ENCODE assay signal across 13 cellular contexts in the genomic region with DNA sequence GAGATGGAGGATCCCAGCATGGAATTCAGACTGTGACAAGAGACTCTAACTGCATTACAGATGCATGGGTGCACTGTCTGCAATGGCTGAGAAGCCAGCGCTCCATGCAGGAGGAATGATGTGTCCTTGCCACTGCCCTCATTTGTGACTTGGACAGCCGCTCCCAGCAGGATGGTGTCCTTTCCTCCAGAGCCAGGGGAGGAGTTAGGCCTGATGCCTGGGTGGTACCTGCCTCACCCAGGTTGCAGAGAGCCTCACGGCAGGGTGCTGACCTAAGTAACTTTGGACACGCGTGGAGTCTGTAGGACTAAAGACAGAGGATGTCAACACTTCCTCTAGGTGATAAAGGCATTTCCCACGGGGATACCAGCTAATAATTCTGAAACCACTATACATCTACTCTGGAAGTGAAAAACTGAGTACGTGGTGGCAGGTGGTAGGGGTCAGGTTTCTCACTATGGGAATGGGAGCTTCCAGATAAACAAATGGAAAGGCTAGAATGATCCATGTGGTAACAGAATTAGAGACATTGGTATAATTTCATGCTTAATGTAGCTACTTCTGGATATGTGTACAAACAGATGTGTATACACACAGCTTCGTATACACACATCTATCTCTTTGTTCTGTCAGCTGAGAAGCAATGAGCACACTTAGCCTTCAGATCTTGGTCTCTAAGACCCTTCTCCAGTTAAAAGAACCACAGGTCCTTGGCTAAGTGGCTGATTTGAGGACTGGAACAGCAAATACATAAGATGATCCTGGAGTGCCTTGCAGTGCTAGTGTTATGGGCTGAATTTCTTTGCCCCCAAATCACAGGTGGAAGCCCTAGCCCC. TPM values are rescaled to one million over a fixed set of nuclear protein-coding genes. Genes with fewer than 3 reads are reported as not detected.
DNase-seq lines count a peak whose midpoint lies in the region; ATAC-seq and TF ChIP-seq lines count a peak whose summit lies in the region.
"Had no signal": no experiment of that assay in that cellular context is flagged by ENCODE, and none has a peak within 500 bp of the region (broad histone marks: within the 10 kb centered on the region; RNA-seq: fewer than 3 reads in every experiment).

No MANE protein-coding gene starts in this region.

- H3K4me1 Mint-ChIP-seq in T-helper 17 cell, result peaks cover 5% of the 10 kb centered on the region
- peaks cover 5 to 7% of the 10 kb centered on the region in 2 donors for H3K4me1 Mint-ChIP-seq in effector memory CD8-positive, alpha-beta T cell (ENCODE audit: low read depth in 2 of 2)

- no peaks in the 10 kb centered on the region for H3K36me3 Mint-ChIP-seq in T-helper 17 cell (ENCODE audit: low read depth)
- peaks cover 2% of the 10 kb centered on the region for H3K36me3 Mint-ChIP-seq in effector memory CD8-positive, alpha-beta T cell (ENCODE audit: insufficient read depth)

- no peak for TF ChIP-seq CTCF in lower lobe of right lung (IDR thresholded peaks at IDR 0.05)

- H3K9me3 ChIP-seq in T-helper 17 cell (ENCODE audit: control insufficient read depth, low read length, poor library complexity, severe bottlenecking) (no peaks in the 10 kb centered on the region), lower lobe of right lung (no peaks in the 10 kb centered on the region), stomach smooth muscle (ENCODE audit: control insufficient read depth in 2 of 2, low read length in 2 of 2) (no peaks in the 10 kb centered on the region)

- H3K9me3 Mint-ChIP-seq in effector memory CD8-positive, alpha-beta T cell, result no peaks in the 10 kb centered on the region
- H3K9me3 Mint-ChIP-seq: HFFc6; T-helper 2 cell treated with Interferon-gamma antibody and Interleukin-4, amounts not matched to agents 5 μg/mL and 100 μg/mL, for 36 hours had no signal

- no peak overlapping the region for H3K4me3 ChIP-seq in lower lobe of right lung
- no peak overlapping the region for H3K4me3 ChIP-seq in stomach smooth muscle (ENCODE audit: low read length in 2 of 2)

- H3K4me3 Mint-ChIP-seq in T-helper 17 cell, result no peak overlapping the region
- no peak overlapping the region for H3K4me3 Mint-ChIP-seq in effector memory CD8-positive, alpha-beta T cell
- H3K4me3 Mint-ChIP-seq: T-helper 2 cell treated with Interferon-gamma antibody and Interleukin-4, amounts not matched to agents 5 μg/mL and 100 μg/mL, for 36 hours had no signal

- no peaks in the 10 kb centered on the region for H3K27me3 Mint-ChIP-seq in T-helper 17 cell
- no peaks in the 10 kb centered on the region for H3K27me3 Mint-ChIP-seq in effector memory CD8-positive, alpha-beta T cell

- H3K27me3 ChIP-seq in lower lobe of right lung (ENCODE audit: low read depth), result no peaks in the 10 kb centered on the region
- H3K27me3 ChIP-seq in stomach smooth muscle (ENCODE audit: control insufficient read depth in 1 of 2, insufficient read depth in 2 of 2, low read length in 2 of 2), result no peaks in the 10 kb centered on the region

- ATAC-seq in T-helper 17 cell, result no peak
- no peak for ATAC-seq in lower lobe of right lung
- no peak for ATAC-seq in effector memory CD8-positive, alpha-beta T cell (replicated peaks)

- H3K4me1 ChIP-seq in lower lobe of right lung, result peaks cover 57% of the 10 kb centered on the region
- peaks cover 27% of the 10 kb centered on the region for H3K4me1 ChIP-seq in stomach smooth muscle (ENCODE audit: control insufficient read depth, insufficient read depth, low read length)

- H3K36me3 ChIP-seq in lower lobe of right lung (no peaks in the 10 kb centered on the region), stomach smooth muscle (ENCODE audit: control insufficient read depth in 2 of 2, insufficient read depth in 2 of 2, low read length in 2 of 2) (no peaks in the 10 kb centered on the region)

- H3K27ac ChIP-seq in lower lobe of right lung, result peak overlapping the region; percentile 71
- peak overlapping the region; percentile 53 for H3K27ac ChIP-seq in stomach smooth muscle (ENCODE audit: low read length)

- intact Hi-C loops in lower lobe of right lung (cut with DNase I), result no loop called here

- H3K9ac ChIP-seq in stomach smooth muscle (ENCODE audit: low read length in 2 of 2), result no peak overlapping the region

- DNase-seq in NCI-H2107 treated with DMSO at 0.1 percent for 48 hours (lab: John Stamatoyannopoulos, UW; ENCODE audit: unreplicated experiment) (peak; percentile 59), NCI-H2107 (lab: John Stamatoyannopoulos, UW) (no peak), T-helper 17 cell (no peak), lower lobe of right lung (no peak), SW480 (ENCODE audit: low spot score) (no peak), MV-4-11 (lab: John Stamatoyannopoulos, UW) (no peak)
- no peak for DNase-seq in effector memory CD8-positive, alpha-beta T cell
- DNase-seq: DND-41, HFFc6, KG1, posterior cingulate gyrus had no signal

- peak overlapping the region; percentile 49 for H3K27ac Mint-ChIP-seq in T-helper 17 cell
- H3K27ac Mint-ChIP-seq in effector memory CD8-positive, alpha-beta T cell, result no peak overlapping the region
- H3K27ac Mint-ChIP-seq: T-helper 2 cell treated with Interferon-gamma antibody and Interleukin-4, amounts not matched to agents 5 μg/mL and 100 μg/mL, for 36 hours had no signal

RNA-seq across cellular contexts. Expression of a gene that starts 13.7 kb away (rescaled TPM):
- total RNA-seq in T-helper 17 cell (100 to 1,000 TPM; 218 to 273 TPM), lower lobe of right lung (146 TPM)

RNA-seq across cellular contexts. Expression of a gene that starts 30.2 kb away (rescaled TPM):
- total RNA-seq in T-helper 17 cell (100 to 1,000 TPM; 119 to 122 TPM), lower lobe of right lung (7.1 TPM)

RNA-seq across cellular contexts. Expression of a gene that starts 46.3 kb away (rescaled TPM):
- 1 to 10 TPM; 4.4 to 6.0 TPM for total RNA-seq in T-helper 17 cell
- total RNA-seq in lower lobe of right lung, result 44.5 TPM

RNA-seq across cellular contexts. Expression of a gene that starts 58.4 kb away (rescaled TPM):
- total RNA-seq in T-helper 17 cell, result 10 to 100 TPM; 47.2 to 56.2 TPM
- 81.9 TPM for total RNA-seq in lower lobe of right lung

Comparison
In these comparisons a context has a peak if more than half of its experiments do, and no peak if none do; other contexts are left out.
1. RNA of a gene that starts 30.2 kb away (total RNA-seq): 119 to 122 TPM in T-helper 17 cell; 7.1 TPM in lower lobe of right lung (single experiment); every median in the first group is over 10 times any median in the second.